ENCODE assay signal across 16 cellular contexts in genomic region chr22:31604746-31605705, GRCh38. TPM values are rescaled to one million over a fixed set of nuclear protein-coding genes. Genes with fewer than 3 reads are reported as not detected.
DNase-seq lines count a peak whose midpoint lies in the region; ATAC-seq, FAIRE-seq and TF ChIP-seq lines count a peak whose summit lies in the region.
"Had no signal": no experiment of that assay in that cellular context is flagged by ENCODE, and none has a peak within 500 bp of the region (broad histone marks: within the 10 kb centered on the region; RNA-seq: fewer than 3 reads in every experiment).

No MANE protein-coding gene starts in this region.

- no peak overlapping the region for H3K4me3 ChIP-seq in HepG2 (replicated peaks in 1 of 3; ENCODE audit: insufficient read depth in 1 of 3, low read depth in 2 of 3, low read length in 3 of 3)
- H3K4me3 ChIP-seq: left lung had no signal

- DNase-seq in natural killer cell (no peak), HepG2 (ENCODE audit: low spot score) (peak; percentile 39), NCI-H2107 (lab: John Stamatoyannopoulos, UW) (no peak), H54 (ENCODE audit: insufficient read length, low spot score) (no peak)
- DNase-seq in natural killer cell treated with Interleukin-12 subunit alpha and Interleukin-12 subunit beta and Interleukin-15 and Interleukin-18, amount 100 ng/mL, for 72 hours (ENCODE audit: low spot score) = no peak
- no peak for DNase-seq in activated CD4-positive, alpha-beta memory T cell treated with anti-CD3 and anti-CD28 coated beads, Interleukin-2, amount 10 ng/mL, durations not matched to agents 7 days and 5 days
- DNase-seq: DMS 273 treated with DMSO at 0.1 percent for 48 hours; effector memory CD8-positive, alpha-beta T cell; left lung; NCI-H1436; NCI-H510A treated with DMSO at 0.1 percent for 48 hours had no signal

- no peaks in the 10 kb centered on the region for H4K20me1 ChIP-seq in HepG2 (ENCODE audit: insufficient read depth, low read length)

- H3K27me3 Mint-ChIP-seq in natural killer cell (ENCODE audit: low read depth in 2 of 2) = no peaks in the 10 kb centered on the region
- H3K27me3 Mint-ChIP-seq in natural killer cell treated with Interleukin-12 subunit alpha and Interleukin-12 subunit beta and Interleukin-15 and Interleukin-18, amount 100 ng/mL, for 72 hours = no peaks in the 10 kb centered on the region
- no peaks in the 10 kb centered on the region for H3K27me3 Mint-ChIP-seq in activated CD4-positive, alpha-beta memory T cell treated with anti-CD3 and anti-CD28 coated beads, Interleukin-2, amount 10 ng/mL, durations not matched to agents 7 days and 5 days
- H3K27me3 Mint-ChIP-seq: effector memory CD8-positive, alpha-beta T cell; progenitor cell of endocrine pancreas had no signal

- no peaks in the 10 kb centered on the region for H3K36me3 Mint-ChIP-seq in natural killer cell
- peaks cover 4% of the 10 kb centered on the region for H3K36me3 Mint-ChIP-seq in natural killer cell treated with Interleukin-12 subunit alpha and Interleukin-12 subunit beta and Interleukin-15 and Interleukin-18, amount 100 ng/mL, for 72 hours
- H3K36me3 Mint-ChIP-seq in activated CD4-positive, alpha-beta memory T cell treated with anti-CD3 and anti-CD28 coated beads, Interleukin-2, amount 10 ng/mL, durations not matched to agents 7 days and 5 days (ENCODE audit: low read depth) = peaks cover 38% of the 10 kb centered on the region

- no peak for TF ChIP-seq CTCF in natural killer cell (IDR thresholded peaks at IDR 0.05)
- peak; percentile 24; the same call in 1 of the 2 replicates for TF ChIP-seq CTCF in HepG2 (CRISPR knock-in tag; IDR thresholded peaks at IDR 0.05)

- peak overlapping the region; percentile 13; the same call in 1 of the 2 replicates for H3K4me2 ChIP-seq in HepG2 (ENCODE audit: low read depth, low read length)

- 69% methylated on average over 9 of the region's 17 CpGs for WGBS in HepG2 (ENCODE audit: low lambda C conversion rate)

- no TSS peak for BruUV-seq in HepG2 (replicated peaks; lab: Mats Ljungman, UMichigan)

- no peak overlapping the region for H2AFZ ChIP-seq in HepG2 (ENCODE audit: low read length)

- peaks cover 24 to 49% of the 10 kb centered on the region in 2 experiments; a peak in 4 of 5 replicates for H3K36me3 ChIP-seq in HepG2 (replicated peaks in 1 of 2; ENCODE audit: control insufficient read depth in 1 of 2, insufficient read depth in 2 of 2, low read length in 2 of 2)

- intact Hi-C loops in natural killer cell (cut with micrococcal nuclease) (no loop called here), HepG2 (cut with micrococcal nuclease; ENCODE audit: unreplicated experiment) (loop anchor here (5.0 kb wide), 1 partner anchor 43 kb away; no protein-coding TSS in a partner anchor)

- no peak for FAIRE-seq in HepG2 (lab: Jason Lieb, UNC)
- FAIRE-seq in H54 (lab: Jason Lieb, UNC) = no peak
- FAIRE-seq: GM19239, TTC549 had no signal

- H3K9ac ChIP-seq in HepG2 (ENCODE audit: insufficient read depth, low read depth, low read length) = no peak overlapping the region

- POLR2A ChIA-PET in activated CD4-positive, alpha-beta memory T cell treated with anti-CD3 and anti-CD28 coated beads, Interleukin-2, amount 10 ng/mL, durations not matched to agents 7 days and 5 days (lab: Charles Lee) = interaction anchor here (0.9 to 1.5 kb wide), 4 partner anchors 8 to 72 kb away, joined by 3 read pairs; no protein-coding TSS in a partner anchor
- POLR2A ChIA-PET in HepG2 (lab: Yijun Ruan, JAX) = interaction anchor here (1.0 kb wide), 1 partner anchor 26 kb away, joined by 3 read pairs; no protein-coding TSS in a partner anchor

- H3K79me2 ChIP-seq in HepG2 (ENCODE audit: insufficient read depth, low read length) = peaks cover 2% of the 10 kb centered on the region

- in situ Hi-C loops in HepG2 (cut with HindIII; ENCODE audit: extremely low pct_ligation_motif_present, low pct_unique_long_range_greater_than_20kb) = no loop called here

- peaks cover 0 to 12% of the 10 kb centered on the region in 2 donors for H3K4me1 Mint-ChIP-seq in natural killer cell
- peaks cover 4 to 6% of the 10 kb centered on the region in 2 donors for H3K4me1 Mint-ChIP-seq in natural killer cell treated with Interleukin-12 subunit alpha and Interleukin-12 subunit beta and Interleukin-15 and Interleukin-18, amount 100 ng/mL, for 72 hours (ENCODE audit: low read depth in 2 of 2)
- no peaks in the 10 kb centered on the region for H3K4me1 Mint-ChIP-seq in activated CD4-positive, alpha-beta memory T cell treated with anti-CD3 and anti-CD28 coated beads, Interleukin-2, amount 10 ng/mL, durations not matched to agents 7 days and 5 days

- no peaks in the 10 kb centered on the region for H3K9me3 Mint-ChIP-seq in natural killer cell
- no peaks in the 10 kb centered on the region for H3K9me3 Mint-ChIP-seq in natural killer cell treated with Interleukin-12 subunit alpha and Interleukin-12 subunit beta and Interleukin-15 and Interleukin-18, amount 100 ng/mL, for 72 hours
- no peaks in the 10 kb centered on the region for H3K9me3 Mint-ChIP-seq in activated CD4-positive, alpha-beta memory T cell treated with anti-CD3 and anti-CD28 coated beads, Interleukin-2, amount 10 ng/mL, durations not matched to agents 7 days and 5 days
- H3K9me3 Mint-ChIP-seq: effector memory CD8-positive, alpha-beta T cell had no signal

- no peak overlapping the region for H3K4me3 Mint-ChIP-seq in natural killer cell
- no peak overlapping the region for H3K4me3 Mint-ChIP-seq in natural killer cell treated with Interleukin-12 subunit alpha and Interleukin-12 subunit beta and Interleukin-15 and Interleukin-18, amount 100 ng/mL, for 72 hours
- no peak overlapping the region for H3K4me3 Mint-ChIP-seq in activated CD4-positive, alpha-beta memory T cell treated with anti-CD3 and anti-CD28 coated beads, Interleukin-2, amount 10 ng/mL, durations not matched to agents 7 days and 5 days
- H3K4me3 Mint-ChIP-seq: effector memory CD8-positive, alpha-beta T cell had no signal

- H3K27me3 ChIP-seq in HepG2 (ENCODE audit: control insufficient read depth in 1 of 2, insufficient read depth in 2 of 2, low read length in 2 of 2) = no peaks in the 10 kb centered on the region
- H3K27me3 ChIP-seq: left lung had no signal

- peak overlapping the region; percentile 17 for H3K27ac ChIP-seq in HepG2 (ENCODE audit: extremely low read length, insufficient read depth, low read length)
- H3K27ac ChIP-seq: left lung had no signal

- H3K9me3 ChIP-seq in HepG2 (ENCODE audit: low read length) = no peaks in the 10 kb centered on the region
- H3K9me3 ChIP-seq: left lung had no signal

- no peak for TF ChIP-seq EP300 in HepG2 (IDR thresholded peaks at IDR 0.05; ENCODE audit: low read depth in 2 of 2, low read length in 2 of 2)
- no peak for TF ChIP-seq EP300 in HepG2 (CRISPR knock-in tag; IDR thresholded peaks at IDR 0.05; ENCODE audit: borderline replicate concordance)

- TF ChIP-seq POLR2A in HepG2 (IDR thresholded peaks at IDR 0.05; ENCODE audit: insufficient read depth in 1 of 2, low read depth in 2 of 2, low read length in 2 of 2) (no peak), H54 (IDR thresholded peaks at IDR 0.05; ENCODE audit: low read depth, low read length) (no peak)

- H3K27ac Mint-ChIP-seq in natural killer cell = peak overlapping the region; percentile 39 to 47
- peak overlapping the region in 1 of 2 donors; percentile 1 for H3K27ac Mint-ChIP-seq in natural killer cell treated with Interleukin-12 subunit alpha and Interleukin-12 subunit beta and Interleukin-15 and Interleukin-18, amount 100 ng/mL, for 72 hours
- peak overlapping the region; percentile 7 for H3K27ac Mint-ChIP-seq in activated CD4-positive, alpha-beta memory T cell treated with anti-CD3 and anti-CD28 coated beads, Interleukin-2, amount 10 ng/mL, durations not matched to agents 7 days and 5 days

- H3K4me1 ChIP-seq in HepG2 (ENCODE audit: insufficient read depth, low read length) = peaks cover 25% of the 10 kb centered on the region
- H3K4me1 ChIP-seq: left lung had no signal

- CTCF ChIA-PET in activated CD4-positive, alpha-beta memory T cell treated with anti-CD3 and anti-CD28 coated beads, Interleukin-2, amount 10 ng/mL, durations not matched to agents 7 days and 5 days (lab: Charles Lee) = no interaction called here
- CTCF ChIA-PET in HepG2 (lab: Yijun Ruan, JAX; ENCODE audit: low intra/inter-chr PET ratio, low total read pairs) = no interaction called here

- TF ChIP-seq RAD21 in HepG2 (CRISPR knock-in tag; IDR thresholded peaks at IDR 0.05) = no peak

- ATAC-seq in natural killer cell (no peak), HepG2 (peak; percentile 73), HG03025 (IDR thresholded peaks at IDR 0.05; ENCODE audit: low FRiP score, unreplicated experiment) (no peak), HG03139 (IDR thresholded peaks at IDR 0.05; ENCODE audit: unreplicated experiment) (no peak)
- ATAC-seq in natural killer cell treated with Interleukin-12 subunit alpha and Interleukin-12 subunit beta and Interleukin-15 and Interleukin-18, amount 100 ng/mL, for 72 hours = no peak
- ATAC-seq: effector memory CD8-positive, alpha-beta T cell; left lung had no signal

RNA-seq across cellular contexts. Expression of gene PISD, which starts 57.0 kb away (rescaled TPM):
- total RNA-seq in natural killer cell (10 to 100 TPM; 36.0 to 52.1 (median 47.8) TPM), HepG2 (2016; rRNA removed; fragmentation: Illumina TruSeq; extraction: Trizol) (30.0 and 47.7 TPM in 2 replicates)
- total RNA-seq in natural killer cell treated with Interleukin-12 subunit alpha and Interleukin-12 subunit beta and Interleukin-15 and Interleukin-18, amount 100 ng/mL, for 72 hours = 10 to 100 TPM; 66.6 to 87.0 TPM
- 10 to 100 TPM; 19.2 to 19.6 TPM for total RNA-seq in activated CD4-positive, alpha-beta memory T cell treated with anti-CD3 and anti-CD28 coated beads, Interleukin-2, amount 10 ng/mL, durations not matched to agents 7 days and 5 days
- total RNA-seq in HepG2 (2016; cell fraction: cytosol; rRNA removed; fragmentation: Illumina TruSeq; extraction: Trizol; ENCODE audit: low read depth) = 8.9 and 9.7 TPM in 2 replicates
- 26.3 and 48.8 TPM in 2 replicates for total RNA-seq in HepG2 (2016; cell fraction: insoluble cytoplasmic fraction; rRNA removed; fragmentation: Illumina TruSeq; extraction: Trizol)
- total RNA-seq in HepG2 (2016; cell fraction: membrane; rRNA removed; fragmentation: Illumina TruSeq; extraction: Trizol) = 21.3 and 21.7 TPM in 2 replicates
- 39.3 and 43.4 TPM in 2 replicates for total RNA-seq in HepG2 (2016; cell fraction: nucleus; rRNA removed; fragmentation: Illumina TruSeq; extraction: Trizol)
- polyA plus RNA-seq in HepG2 (2011; rRNA removed) = 30.1 and 38.6 TPM in 2 replicates
- 27.5 and 28.8 TPM in 2 replicates for polyA plus RNA-seq in HepG2 (2011; cell fraction: cytosol; rRNA removed)
- polyA plus RNA-seq in HepG2 (2011; cell fraction: nucleus; rRNA removed) = 96.1 and 99.7 TPM in 2 replicates
- polyA plus RNA-seq in HepG2 (2012) = 21.9 and 29.8 TPM in 2 replicates
- polyA plus RNA-seq in HepG2 (2016; cell fraction: cytosol; fragmentation: Illumina TruSeq; extraction: Trizol; ENCODE audit: low read depth) = 7.1 and 8.1 TPM in 2 replicates
- polyA plus RNA-seq in HepG2 (2016; cell fraction: insoluble cytoplasmic fraction; fragmentation: Illumina TruSeq; extraction: Trizol; ENCODE audit: low read depth) = 25.8 and 29.7 TPM in 2 replicates
- 14.7 and 16.1 TPM in 2 replicates for polyA plus RNA-seq in HepG2 (2016; cell fraction: membrane; fragmentation: Illumina TruSeq; extraction: Trizol; ENCODE audit: low read depth)
- 78.0 and 82.4 TPM in 2 replicates for polyA plus RNA-seq in HepG2 (2016; cell fraction: nucleus; fragmentation: Illumina TruSeq; extraction: Trizol; ENCODE audit: insufficient read depth, low read depth)
- polyA minus RNA-seq in HepG2 (2011; rRNA and poly(A)+ RNA removed; ENCODE audit: low replicate concordance) = 24.4 and 42.4 TPM in 2 replicates
- polyA minus RNA-seq in HepG2 (2011; cell fraction: cytosol; rRNA and poly(A)+ RNA removed) = 13.1 and 16.7 TPM in 2 replicates
- polyA minus RNA-seq in HepG2 (2011; cell fraction: nucleus; rRNA and poly(A)+ RNA removed) = 18.4 and 22.0 TPM in 2 replicates
